In the genomic region with DNA sequence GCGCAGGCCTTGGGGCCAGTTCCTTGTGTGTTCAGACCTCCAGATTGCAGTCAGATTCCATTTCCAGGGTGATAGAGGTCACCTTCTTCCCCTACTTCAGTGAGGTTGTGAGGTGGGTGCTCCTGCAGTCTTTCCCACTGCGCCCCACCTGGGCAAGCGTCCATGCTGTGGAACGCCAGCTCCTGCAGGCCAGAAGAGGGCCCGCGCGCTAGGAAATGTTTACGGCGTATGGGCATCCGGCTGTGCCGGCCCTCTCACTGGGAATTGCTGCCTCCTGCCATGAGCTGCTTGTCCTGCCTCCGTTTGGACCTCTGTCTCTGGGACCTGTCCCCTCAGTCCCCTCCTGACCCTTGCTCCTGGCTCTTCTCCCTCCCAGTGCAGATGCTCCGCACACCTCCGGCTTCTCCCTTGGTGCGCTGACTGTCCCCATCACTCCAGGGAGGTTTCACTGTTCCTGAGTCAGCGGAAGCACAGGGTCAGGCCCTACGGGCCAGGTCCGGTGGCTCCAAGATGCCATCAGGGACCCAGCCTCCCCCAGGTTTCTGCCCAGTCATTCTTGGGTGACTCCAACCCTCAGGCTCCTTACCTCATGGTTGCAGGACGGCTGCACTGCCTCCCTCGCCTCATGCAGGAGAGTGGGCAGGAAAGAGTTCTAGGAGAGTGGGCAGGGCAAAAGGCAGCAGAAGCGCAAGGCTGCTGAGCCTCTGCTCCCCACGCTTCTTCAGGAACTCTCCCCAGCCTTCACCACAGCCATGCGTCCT, we compare ENCODE assay signal across 19 cellular contexts. TPM values are rescaled to one million over a fixed set of nuclear protein-coding genes. Genes with fewer than 3 reads are reported as not detected.
DNase-seq lines count a peak whose midpoint lies in the region; ATAC-seq and TF ChIP-seq lines count a peak whose summit lies in the region.
"Had no signal": no experiment of that assay in that cellular context is flagged by ENCODE, and none has a peak within 500 bp of the region (broad histone marks: within the 10 kb centered on the region; RNA-seq: fewer than 3 reads in every experiment).

No MANE protein-coding gene starts in this region.

- H2AK9ac ChIP-seq in IMR-90 (replicated peaks; ENCODE audit: low read depth, low read length, poor library complexity): no peak overlapping the region

- no peak overlapping the region for H2BK12ac ChIP-seq in trophoblast cell (ENCODE audit: low read length)

- no peak overlapping the region for H3K4me3 ChIP-seq in BLaER1 treated with 17β-estradiol and CSF1 and Interleukin-3, amounts not matched to agents 10 nM and 100 nM
- H3K4me3 ChIP-seq in IMR-90 (ENCODE audit: insufficient read depth, low read depth, low read length) (no peak overlapping the region), trophoblast cell (ENCODE audit: low read depth, low read length) (no peak overlapping the region), MG63 (no peak overlapping the region)
- H3K4me3 ChIP-seq: SK-N-MC had no signal

- H3K79me2 ChIP-seq in trophoblast cell (ENCODE audit: control insufficient read depth, insufficient read depth, low read length, poor library complexity): no peaks in the 10 kb centered on the region

- intact Hi-C loops in IMR-90 (cut with micrococcal nuclease): no loop called here

- H3K18ac ChIP-seq in IMR-90 (ENCODE audit: low read depth, low read length): no peak overlapping the region
- peak overlapping the region; percentile 21 for H3K18ac ChIP-seq in trophoblast cell (ENCODE audit: low read length)

- peaks cover 19% of the 10 kb centered on the region for H3K4me1 Mint-ChIP-seq in glutamatergic neuron (ENCODE audit: low read depth, unreplicated experiment)
- H3K4me1 Mint-ChIP-seq: CD4-positive, alpha-beta memory T cell; IgD-negative memory B cell had no signal

- no peaks in the 10 kb centered on the region for H3K27me3 ChIP-seq in BLaER1 treated with 17β-estradiol and CSF1 and Interleukin-3, amounts not matched to agents 10 nM and 100 nM
- H3K27me3 ChIP-seq in IMR-90 (ENCODE audit: control insufficient read depth, insufficient read depth, low read length): no peaks in the 10 kb centered on the region
- H3K27me3 ChIP-seq in trophoblast cell (ENCODE audit: insufficient read depth, low read length): no peaks in the 10 kb centered on the region
- no peaks in the 10 kb centered on the region for H3K27me3 ChIP-seq in MG63

- H3K56ac ChIP-seq in IMR-90 (ENCODE audit: extremely low read depth, insufficient read depth, low read length): no peak overlapping the region

- no peak for ATAC-seq in IMR-90 (ENCODE audit: low read depth)
- ATAC-seq: Right ventricle myocardium inferior had no signal

- H3K4me2 ChIP-seq in BLaER1 treated with 17β-estradiol and CSF1 and Interleukin-3, amounts not matched to agents 10 nM and 100 nM: peak overlapping the region; percentile 1 to 87 (median 63); a peak in 20 of 22 replicates
- no peak overlapping the region for H3K4me2 ChIP-seq in IMR-90 (ENCODE audit: low read depth, low read length)
- no peak overlapping the region for H3K4me2 ChIP-seq in trophoblast cell (ENCODE audit: low read length)

- H2BK120ac ChIP-seq in IMR-90 (ENCODE audit: low read depth, low read length) (no peak overlapping the region), trophoblast cell (ENCODE audit: insufficient read depth, low read length, poor library complexity) (no peak overlapping the region)

- no peak for TF ChIP-seq CTCF in IMR-90 (conservative IDR thresholded peaks at IDR 0.05; ENCODE audit: low read depth, low read length)
- no peak for TF ChIP-seq CTCF in glutamatergic neuron (IDR thresholded peaks at IDR 0.05; ENCODE audit: partially characterized antibody, unreplicated experiment)
- TF ChIP-seq CTCF in GM10248 (IDR thresholded peaks at IDR 0.05; ENCODE audit: control extremely low read depth, extremely low read depth, low read depth, missing control alignments): no peak

- WGBS in IMR-90 (ENCODE audit: extremely low coverage in 2 of 2, insufficient read length in 1 of 2), 2 experiments: 97% methylated on average over 6 of the region's 23 CpGs; no CpG with 5 or more reads in 1 of the 2 experiments
- WGBS in trophoblast cell (ENCODE audit: extremely low coverage, insufficient coverage, insufficient read length): no CpG with 5 or more reads among the region's 23 CpGs

- POLR2A ChIA-PET in IMR-90 (lab: Charles Lee; ENCODE audit: unreplicated experiment) (no interaction called here), GM10248 (lab: Yijun Ruan, JAX) (interaction anchor here (0.6 kb wide), 1 partner anchor 49 kb away, joined by 3 read pairs; no protein-coding TSS in a partner anchor)

- H3K36me3 ChIP-seq in BLaER1 treated with 17β-estradiol and CSF1 and Interleukin-3, amounts not matched to agents 10 nM and 100 nM: peaks cover 90 to 100% (median 99%) of the 10 kb centered on the region in 11 experiments
- H3K36me3 ChIP-seq in IMR-90 (ENCODE audit: control insufficient read depth, insufficient read depth, low read length) (peaks cover 88% of the 10 kb centered on the region), trophoblast cell (ENCODE audit: control insufficient read depth in 1 of 2, insufficient read depth in 2 of 2, low read length in 2 of 2) (peaks cover 84% of the 10 kb centered on the region in 2 experiments), MG63 (peaks cover 91% of the 10 kb centered on the region)

- no peak overlapping the region for H3K23ac ChIP-seq in IMR-90 (ENCODE audit: low read depth, low read length)
- H3K23ac ChIP-seq in trophoblast cell (ENCODE audit: low read length): no peak overlapping the region

- in situ Hi-C loops in IMR-90 (cut with MboI; ENCODE audit: low sequenced_read_pairs): no loop called here

- H3K36me3 Mint-ChIP-seq in glutamatergic neuron (ENCODE audit: unreplicated experiment): peaks cover 9% of the 10 kb centered on the region

- no peak overlapping the region for H4K91ac ChIP-seq in IMR-90 (ENCODE audit: insufficient read depth, low read depth, low read length)
- peak overlapping the region; percentile 8 for H4K91ac ChIP-seq in trophoblast cell (ENCODE audit: low read depth, low read length)

- no peak overlapping the region for H2BK15ac ChIP-seq in IMR-90 (ENCODE audit: low read depth, low read length)

- H2AFZ ChIP-seq in IMR-90 (replicated peaks; ENCODE audit: low read length, poor library complexity) (no peak overlapping the region), trophoblast cell (ENCODE audit: insufficient read depth, low read length, poor library complexity) (no peak overlapping the region)

- H3K4me3 Mint-ChIP-seq in glutamatergic neuron (ENCODE audit: unreplicated experiment): no peak overlapping the region
- H3K4me3 Mint-ChIP-seq: CD4-positive, alpha-beta memory T cell; IgD-negative memory B cell had no signal

- no peak for TF ChIP-seq POLR2A in IMR-90 (IDR thresholded peaks at IDR 0.05; ENCODE audit: low read depth, low read length)

- H3K27me3 Mint-ChIP-seq in glutamatergic neuron (ENCODE audit: unreplicated experiment): peaks cover 17% of the 10 kb centered on the region
- H3K27me3 Mint-ChIP-seq: CD4-positive, alpha-beta memory T cell; IgD-negative memory B cell had no signal

- H3K9me3 Mint-ChIP-seq in glutamatergic neuron (ENCODE audit: unreplicated experiment): peaks cover 22% of the 10 kb centered on the region
- H3K9me3 Mint-ChIP-seq: CD4-positive, alpha-beta memory T cell; IgD-negative memory B cell had no signal

- no peak overlapping the region for H4K12ac ChIP-seq in trophoblast cell (ENCODE audit: low read depth, low read length)

- H4K5ac ChIP-seq in IMR-90 (ENCODE audit: low read depth, low read length): no peak overlapping the region

- no peaks in the 10 kb centered on the region for H3K9me1 ChIP-seq in IMR-90 (ENCODE audit: insufficient read depth, low read length)

- peak overlapping the region in 6 of 11 experiments; percentile 8 to 47 (median 32); a peak in 9 of 22 replicates for H3K9ac ChIP-seq in BLaER1 treated with 17β-estradiol and CSF1 and Interleukin-3, amounts not matched to agents 10 nM and 100 nM
- H3K9ac ChIP-seq in IMR-90 (ENCODE audit: low read depth, low read length) (no peak overlapping the region), trophoblast cell (ENCODE audit: low read length) (no peak overlapping the region)

- no peak for TF ChIP-seq RAD21 in IMR-90 (IDR thresholded peaks at IDR 0.05; ENCODE audit: low read length)

- H3K27ac Mint-ChIP-seq in glutamatergic neuron (ENCODE audit: unreplicated experiment): peak overlapping the region; percentile 66
- H3K27ac Mint-ChIP-seq: IgD-negative memory B cell had no signal

- H3K14ac ChIP-seq in IMR-90 (replicated peaks; ENCODE audit: low read depth, low read length): no peak overlapping the region
- H3K14ac ChIP-seq in trophoblast cell (ENCODE audit: low read length): no peak overlapping the region

- H2AK5ac ChIP-seq in IMR-90 (ENCODE audit: low read depth, low read length): no peak overlapping the region
- H2AK5ac ChIP-seq in trophoblast cell (ENCODE audit: low read length): peak overlapping the region; percentile 3

- H3K4ac ChIP-seq in IMR-90 (ENCODE audit: low read depth, low read length) (no peak overlapping the region), trophoblast cell (ENCODE audit: low read depth, low read length) (peak overlapping the region; percentile 17)

- H4K20me1 ChIP-seq in BLaER1 treated with 17β-estradiol and CSF1 and Interleukin-3, amounts not matched to agents 10 nM and 100 nM: peaks cover 20 to 100% (median 99%) of the 10 kb centered on the region in 11 experiments; a peak in 21 of 22 replicates
- H4K20me1 ChIP-seq in IMR-90 (ENCODE audit: insufficient read depth, low read length): peaks cover 8% of the 10 kb centered on the region; the same call in 1 of the 2 replicates

- DNase-seq in IMR-90 (no peak), glutamatergic neuron (no peak), trophoblast cell (peak; percentile 59 to 66), MG63 (no peak), GDM1 (lab: John Stamatoyannopoulos, UW) (no peak), KG1 (lab: John Stamatoyannopoulos, UW) (no peak), GM10248 (ENCODE audit: extremely low spot score) (no peak)
- DNase-seq: ACHN; CD4-positive, alpha-beta memory T cell; DMS79 treated with DMSO at 0.1 percent for 48 hours; GF-D8; HCEC 1CT; NCI-H1048; NCI-H146; NCI-H446 had no signal

- no TSS peak for BruUV-seq in IMR-90 (replicated peaks; lab: Mats Ljungman, UMichigan)

- peaks cover 0 to 14% (median 0%) of the 10 kb centered on the region in 11 experiments; a peak in 2 of 22 replicates for H3K9me3 ChIP-seq in BLaER1 treated with 17β-estradiol and CSF1 and Interleukin-3, amounts not matched to agents 10 nM and 100 nM (replicated peaks in 1 of 11)
- H3K9me3 ChIP-seq in IMR-90 (ENCODE audit: control insufficient read depth, insufficient read depth, low read length) (no peaks in the 10 kb centered on the region), trophoblast cell (ENCODE audit: insufficient read depth, low read depth, low read length) (peaks cover 2% of the 10 kb centered on the region), MG63 (no peaks in the 10 kb centered on the region)

- H4K8ac ChIP-seq in IMR-90 (ENCODE audit: low read depth in 2 of 2, low read length in 2 of 2) (no peak overlapping the region), trophoblast cell (ENCODE audit: low read depth, low read length) (no peak overlapping the region)

- peaks cover 17 to 84% (median 77%) of the 10 kb centered on the region in 10 experiments; a peak in 19 of 20 replicates for H3K4me1 ChIP-seq in BLaER1 treated with 17β-estradiol and CSF1 and Interleukin-3, amounts not matched to agents 10 nM and 100 nM
- no peaks in the 10 kb centered on the region for H3K4me1 ChIP-seq in IMR-90 (ENCODE audit: control insufficient read depth, insufficient read depth, low read length)
- peaks cover 19 to 25% of the 10 kb centered on the region in 2 experiments for H3K4me1 ChIP-seq in trophoblast cell (ENCODE audit: control insufficient read depth in 1 of 2, insufficient read depth in 2 of 2, low read length in 2 of 2)

- H2BK5ac ChIP-seq in IMR-90 (ENCODE audit: low read depth, low read length, poor library complexity, severe bottlenecking) (no peak overlapping the region), trophoblast cell (ENCODE audit: low read depth, low read length, poor library complexity) (no peak overlapping the region)

- H3K27ac ChIP-seq in BLaER1 treated with 17β-estradiol and CSF1 and Interleukin-3, amounts not matched to agents 10 nM and 100 nM: peak overlapping the region in 2 of 11 experiments; percentile 29 to 37; a peak in 3 of 22 replicates
- H3K27ac ChIP-seq in IMR-90 (ENCODE audit: insufficient read depth, low read length) (no peak overlapping the region), trophoblast cell (ENCODE audit: low read depth, low read length) (peak overlapping the region; percentile 54)
- H3K27ac ChIP-seq: SK-N-MC had no signal

- dilution Hi-C loops in IMR-90 (cut with HindIII; ENCODE audit: low sequenced_read_pairs, unreplicated experiment): no loop called here

- CTCF ChIA-PET in IMR-90 (lab: Yijun Ruan, JAX) (no interaction called here), GM10248 (lab: Yijun Ruan, JAX) (no interaction called here)

- H3K79me1 ChIP-seq in IMR-90 (ENCODE audit: low read depth in 1 of 2, low read length in 2 of 2) (peaks cover 4 to 12% of the 10 kb centered on the region in 2 experiments; a peak in 2 of 4 replicates), trophoblast cell (ENCODE audit: low read length) (peaks cover 4% of the 10 kb centered on the region)

- no peak overlapping the region for H2BK20ac ChIP-seq in IMR-90 (ENCODE audit: low read depth, low read length)

RNA-seq across cellular contexts. Expression of a gene that starts 56.6 kb away (rescaled TPM):
- total RNA-seq in IMR-90 (2012; rRNA removed) (41.4 and 53.3 TPM in 2 replicates), glutamatergic neuron (ENCODE audit: unreplicated experiment) (513 TPM)
- 73.6 and 85.6 TPM in 2 replicates for polyA plus RNA-seq in IMR-90 (2012; rRNA removed)
- polyA plus RNA-seq in IMR-90 (2012; cell fraction: cytosol; rRNA removed): 54.5 and 62.3 TPM in 2 replicates
- polyA plus RNA-seq in IMR-90 (2012; cell fraction: nucleus; rRNA removed; ENCODE audit: low replicate concordance): 111 and 135 TPM in 2 replicates
- polyA plus RNA-seq in trophoblast cell (2013): 117 and 121 TPM in 2 replicates
- 133 and 134 TPM in 2 replicates for total RNA-seq in MG63 (2014; rRNA removed; shearing (Covaris generic); ENCODE audit: low replicate concordance)

Comparison
In these comparisons a context has a peak if more than half of its experiments do, and no peak if none do; other contexts are left out.
1. H3K4me2 ChIP-seq: peak in BLaER1 treated with 17β-estradiol and CSF1 and Interleukin-3, amounts not matched to agents 10 nM and 100 nM (11 of 11); none in IMR-90 (single experiment) and trophoblast cell (single experiment).
2. H3K9ac ChIP-seq: peak in BLaER1 treated with 17β-estradiol and CSF1 and Interleukin-3, amounts not matched to agents 10 nM and 100 nM (6 of 11); none in IMR-90 (single experiment) and trophoblast cell (single experiment).
3. DNase-seq: peak in trophoblast cell (2 of 2); none in IMR-90 (single experiment), glutamatergic neuron (single experiment), MG63 (single experiment), GDM1 (single experiment), KG1 (single experiment) and GM10248 (single experiment).